ENCODE assay signal across 16 cellular contexts in the genomic region with DNA sequence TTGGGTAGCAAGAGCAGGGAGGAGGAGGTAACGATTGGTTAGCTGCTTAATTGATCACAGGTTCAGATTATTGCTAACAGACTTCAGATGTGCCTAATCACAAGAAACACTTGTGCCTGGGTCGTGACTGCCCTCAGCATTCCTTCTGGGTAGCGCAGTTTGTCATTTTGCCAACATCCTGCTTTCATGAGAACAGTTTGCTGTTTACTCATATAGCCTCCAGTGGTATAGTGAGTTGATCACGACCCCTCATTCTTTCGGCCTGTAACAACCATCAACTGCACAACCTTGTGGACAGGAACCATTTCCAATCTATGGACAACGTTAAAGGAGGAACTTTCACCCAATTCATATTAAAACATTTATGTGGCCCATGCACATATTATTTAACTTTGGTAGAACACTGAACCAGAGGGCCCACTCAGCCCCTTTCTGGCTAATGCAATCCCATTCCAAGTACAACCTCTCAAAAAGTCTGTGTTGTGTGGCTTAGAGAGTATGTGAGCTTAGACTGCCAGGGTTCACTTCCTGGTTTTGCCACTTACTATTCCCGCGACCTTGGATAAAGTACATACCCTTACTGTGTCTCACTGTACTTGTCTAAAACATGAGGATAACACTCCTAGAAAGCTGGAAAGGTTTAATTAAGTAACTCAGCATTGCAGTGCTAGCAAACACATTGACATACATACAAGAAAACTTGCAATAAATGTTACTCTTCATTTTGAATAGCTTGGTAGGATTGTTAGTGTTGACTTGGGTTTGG.
DNase-seq lines count a peak whose midpoint lies in the region; ATAC-seq and TF ChIP-seq lines count a peak whose summit lies in the region.
"Had no signal": no experiment of that assay in that cellular context is flagged by ENCODE, and none has a peak within 500 bp of the region (broad histone marks: within the 10 kb centered on the region; RNA-seq: fewer than 3 reads in every experiment).

No MANE protein-coding gene starts in this region.

- peaks cover 0 to 4% of the 10 kb centered on the region in 2 donors for H3K4me1 ChIP-seq in left lung
- H3K4me1 ChIP-seq in prostate gland (replicated peaks), result no peaks in the 10 kb centered on the region
- H3K4me1 ChIP-seq: SJSA1 had no signal

- no peak for TF ChIP-seq POLR2A in prostate gland (IDR thresholded peaks at IDR 0.05)

- CTCF ChIA-PET in activated CD8-positive, alpha-beta T cell treated with anti-CD3 and anti-CD28 coated beads, Interleukin-2, amount 10 ng/mL, durations not matched to agents 7 days and 5 days (lab: Charles Lee), result interaction anchor here (0.7 kb wide), 1 partner anchor 37 kb away, joined by 3 read pairs; no protein-coding TSS in a partner anchor

- H3K36me3 Mint-ChIP-seq in endothelial cell (ENCODE audit: low read depth, unreplicated experiment), result no peaks in the 10 kb centered on the region
- H3K36me3 Mint-ChIP-seq in activated CD8-positive, alpha-beta T cell treated with anti-CD3 and anti-CD28 coated beads, Interleukin-2, amount 10 ng/mL, durations not matched to agents 7 days and 5 days (ENCODE audit: low read depth), result peaks cover 11% of the 10 kb centered on the region

- peak; percentile 96 for ATAC-seq in left lung
- ATAC-seq in activated CD8-positive, alpha-beta T cell treated with anti-CD3 and anti-CD28 coated beads, Interleukin-2, amount 10 ng/mL, durations not matched to agents 7 days and 5 days, result no peak
- ATAC-seq: HCT116; stimulated activated naive B cell treated with anti-CD40 and anti-IgM and Interleukin-4, amounts not matched to agents 10 μg/mL and 1 μg/mL and 100 μg/mL, for 72 hours had no signal

- no peaks in the 10 kb centered on the region for H3K27me3 ChIP-seq in MG63
- no peaks in the 10 kb centered on the region for H3K27me3 ChIP-seq in left lung
- no peaks in the 10 kb centered on the region for H3K27me3 ChIP-seq in prostate gland (replicated peaks; ENCODE audit: insufficient read depth)
- H3K27me3 ChIP-seq: BE2C, SJSA1 had no signal

- no peak overlapping the region for H3K4me3 Mint-ChIP-seq in endothelial cell (ENCODE audit: unreplicated experiment)
- H3K4me3 Mint-ChIP-seq in activated CD8-positive, alpha-beta T cell treated with anti-CD3 and anti-CD28 coated beads, Interleukin-2, amount 10 ng/mL, durations not matched to agents 7 days and 5 days, result no peak overlapping the region
- H3K4me3 Mint-ChIP-seq: activated naive CD8-positive, alpha-beta T cell; stimulated activated naive B cell treated with anti-CD40 and anti-IgM and Interleukin-4, amounts not matched to agents 10 μg/mL and 1 μg/mL and 100 μg/mL, for 72 hours had no signal

- DNase-seq in AG09319 (ENCODE audit: extremely low read depth, low read depth), result peak; percentile 70
- peak; percentile 4 for DNase-seq in MG63
- peak; percentile 3 for DNase-seq in endothelial cell (ENCODE audit: low spot score)
- DNase-seq in left lung, result no peak
- no peak for DNase-seq in prostate gland (ENCODE audit: low spot score)
- DNase-seq in activated CD8-positive, alpha-beta T cell treated with anti-CD3 and anti-CD28 coated beads, Interleukin-2, amount 10 ng/mL, durations not matched to agents 7 days and 5 days, result no peak
- no peak for DNase-seq in hypothalamus (lab: John Stamatoyannopoulos, UW)
- no peak for DNase-seq in activated naive CD4-positive, alpha-beta T cell (lab: John Stamatoyannopoulos, UW)
- DNase-seq: BE2C; mesendoderm; NCI-H1417; NCI-H526 treated with DMSO at 0.1 percent for 48 hours; stimulated activated naive B cell treated with anti-CD40 and anti-IgM and Interleukin-4, amounts not matched to agents 10 μg/mL and 1 μg/mL and 100 μg/mL, for 72 hours had no signal

- peaks cover 7% of the 10 kb centered on the region for H3K27me3 Mint-ChIP-seq in endothelial cell (ENCODE audit: unreplicated experiment)
- no peaks in the 10 kb centered on the region for H3K27me3 Mint-ChIP-seq in activated CD8-positive, alpha-beta T cell treated with anti-CD3 and anti-CD28 coated beads, Interleukin-2, amount 10 ng/mL, durations not matched to agents 7 days and 5 days (ENCODE audit: low read depth)
- H3K27me3 Mint-ChIP-seq: activated naive CD8-positive, alpha-beta T cell; stimulated activated naive B cell treated with anti-CD40 and anti-IgM and Interleukin-4, amounts not matched to agents 10 μg/mL and 1 μg/mL and 100 μg/mL, for 72 hours had no signal

- WGBS in prostate gland, result 82% methylated on average over 8 of the region's 8 CpGs

- peaks cover 23% of the 10 kb centered on the region for H3K4me1 Mint-ChIP-seq in endothelial cell (ENCODE audit: unreplicated experiment)
- peaks cover 13% of the 10 kb centered on the region for H3K4me1 Mint-ChIP-seq in activated CD8-positive, alpha-beta T cell treated with anti-CD3 and anti-CD28 coated beads, Interleukin-2, amount 10 ng/mL, durations not matched to agents 7 days and 5 days (ENCODE audit: low read depth)

- H3K9me3 ChIP-seq in MG63, result peaks cover 2% of the 10 kb centered on the region; the same call in 1 of the 2 replicates
- no peaks in the 10 kb centered on the region for H3K9me3 ChIP-seq in left lung
- no peaks in the 10 kb centered on the region for H3K9me3 ChIP-seq in prostate gland
- H3K9me3 ChIP-seq: BE2C, SJSA1 had no signal

- peak overlapping the region; percentile 55 to 69 for H3K27ac ChIP-seq in left lung
- no peak overlapping the region for H3K27ac ChIP-seq in prostate gland
- H3K27ac ChIP-seq: SJSA1 had no signal

- TF ChIP-seq CTCF in AG09319 (IDR thresholded peaks at IDR 0.05; ENCODE audit: low read depth, low read length), result no peak
- TF ChIP-seq CTCF in endothelial cell (IDR thresholded peaks at IDR 0.05; ENCODE audit: unreplicated experiment), result no peak
- no peak for TF ChIP-seq CTCF in left lung (IDR thresholded peaks at IDR 0.05)
- no peak for TF ChIP-seq CTCF in prostate gland (IDR thresholded peaks at IDR 0.05)

- H3K36me3 ChIP-seq in MG63, result no peaks in the 10 kb centered on the region
- H3K36me3 ChIP-seq in left lung, result no peaks in the 10 kb centered on the region
- H3K36me3 ChIP-seq in prostate gland, result no peaks in the 10 kb centered on the region

- intact Hi-C loops in left lung (cut with DNase I), result no loop called here
- intact Hi-C loops in prostate gland (cut with DNase I), result no loop called here

- H3K27ac Mint-ChIP-seq in endothelial cell (ENCODE audit: unreplicated experiment), result peak overlapping the region; percentile 96
- no peak overlapping the region for H3K27ac Mint-ChIP-seq in activated CD8-positive, alpha-beta T cell treated with anti-CD3 and anti-CD28 coated beads, Interleukin-2, amount 10 ng/mL, durations not matched to agents 7 days and 5 days
- H3K27ac Mint-ChIP-seq: activated naive CD8-positive, alpha-beta T cell; stimulated activated naive B cell treated with anti-CD40 and anti-IgM and Interleukin-4, amounts not matched to agents 10 μg/mL and 1 μg/mL and 100 μg/mL, for 72 hours had no signal

- no peaks in the 10 kb centered on the region for H3K9me3 Mint-ChIP-seq in endothelial cell (ENCODE audit: unreplicated experiment)
- H3K9me3 Mint-ChIP-seq in activated CD8-positive, alpha-beta T cell treated with anti-CD3 and anti-CD28 coated beads, Interleukin-2, amount 10 ng/mL, durations not matched to agents 7 days and 5 days (ENCODE audit: insufficient read depth), result no peaks in the 10 kb centered on the region

- H3K4me3 ChIP-seq in MG63, result no peak overlapping the region
- no peak overlapping the region for H3K4me3 ChIP-seq in left lung
- H3K4me3 ChIP-seq in prostate gland, result no peak overlapping the region
- H3K4me3 ChIP-seq: SJSA1 had no signal

- POLR2A ChIA-PET in activated CD8-positive, alpha-beta T cell treated with anti-CD3 and anti-CD28 coated beads, Interleukin-2, amount 10 ng/mL, durations not matched to agents 7 days and 5 days (lab: Charles Lee), result no interaction called here

Comparison
In these comparisons a context has a peak if more than half of its experiments do, and no peak if none do; other contexts are left out.
1. DNase-seq: peak in AG09319 (single experiment), MG63 (single experiment) and endothelial cell (single experiment); none in left lung (0 of 2), prostate gland (single experiment), activated CD8-positive, alpha-beta T cell treated with anti-CD3 and anti-CD28 coated beads, Interleukin-2, amount 10 ng/mL, durations not matched to agents 7 days and 5 days (single experiment), hypothalamus (0 of 51) and activated naive CD4-positive, alpha-beta T cell (0 of 4).
2. H3K27ac ChIP-seq: peak in left lung (2 of 2); none in prostate gland (0 of 2).